In genomic region chr10:91798736-91799579, GRCh38 we compare ENCODE assay signal across 8 cellular contexts. TPM values are rescaled to one million over a fixed set of nuclear protein-coding genes. Genes with fewer than 3 reads are reported as not detected.
DNase-seq lines count a peak whose midpoint lies in the region; ATAC-seq and TF ChIP-seq lines count a peak whose summit lies in the region.

No MANE protein-coding gene starts in this region.

- peaks cover 21% of the 10 kb centered on the region for H3K36me3 Mint-ChIP-seq in nephron (ENCODE audit: low read depth)

- H3K36me3 ChIP-seq in upper lobe of left lung: peaks cover 0 to 8% (median 1%) of the 10 kb centered on the region in 4 donors

- peaks cover 46% of the 10 kb centered on the region for H3K4me1 Mint-ChIP-seq in nephron

- POLR2A ChIA-PET in AG04449 (lab: Yijun Ruan, JAX): interaction anchor here (0.7 to 1.9 kb wide), 3 partner anchors 40 to 166 kb away, joined by 3 to 8 read pairs (median 4); partner anchors contain the start of genes BTAF1 and PPP1R3C

- CTCF ChIA-PET in AG04449 (lab: Yijun Ruan, JAX): interaction anchor here (0.8 kb wide), 1 partner anchor 304 kb away, joined by 3 read pairs; no protein-coding TSS in a partner anchor

- peaks cover 34 to 60% (median 42%) of the 10 kb centered on the region in 4 donors for H3K4me1 ChIP-seq in upper lobe of left lung

- H3K27me3 ChIP-seq in upper lobe of left lung: no peaks in the 10 kb centered on the region

- ATAC-seq in HG02884 (IDR thresholded peaks at IDR 0.05; ENCODE audit: unreplicated experiment) (peak; percentile 29), upper lobe of left lung (ENCODE audit: low FRiP score in 2 of 2) (peak; percentile 64 to 69)

- 1% methylated on average over 22 to 40 of the region's 40 CpGs for WGBS in upper lobe of left lung, 2 donors

- DNase-seq in AG04449 (ENCODE audit: low read depth, low spot score) (no peak), GM13977 (ENCODE audit: low spot score) (peak; percentile 37), NCI-H748 (lab: John Stamatoyannopoulos, UW; ENCODE audit: unreplicated experiment) (peak; percentile 67), activated T-helper 1 cell treated with Interleukin-2 at 50 U/mL for 16 hours (ENCODE audit: low read depth) (peak; percentile 38), fibroblast of mammary gland (ENCODE audit: low read depth) (peak; percentile 56), upper lobe of left lung (peak in 1 of 2 donors; percentile 61)

- H3K27ac ChIP-seq in upper lobe of left lung: peak overlapping the region; percentile 95 to 99 (median 98)

- peak overlapping the region; percentile 96 to 99 (median 99) for H3K27ac Mint-ChIP-seq in nephron

- H3K4me3 Mint-ChIP-seq in nephron: peak overlapping the region; percentile 97 to 100 (median 98)

- TF ChIP-seq EP300 in upper lobe of left lung (IDR thresholded peaks at IDR 0.05): peak in 2 of 4 donors; percentile 2 to 24

- H3K4me3 ChIP-seq in AG04449 (ENCODE audit: low read depth, low read length): peak overlapping the region; percentile 95
- H3K4me3 ChIP-seq in fibroblast of mammary gland (ENCODE audit: control insufficient read depth, low read depth, low read length): peak overlapping the region; percentile 91
- H3K4me3 ChIP-seq in upper lobe of left lung: peak overlapping the region; percentile 41 to 97 (median 92)

- H3K27me3 Mint-ChIP-seq in nephron (ENCODE audit: low read depth): no peaks in the 10 kb centered on the region

- no peaks in the 10 kb centered on the region for H3K9me3 Mint-ChIP-seq in nephron

- TF ChIP-seq CTCF in AG04449 (IDR thresholded peaks at IDR 0.05; ENCODE audit: insufficient read depth, low read length, missing control alignments) (no peak), GM13977 (IDR thresholded peaks at IDR 0.05; ENCODE audit: extremely low read depth, insufficient read depth, missing control alignments) (no peak), fibroblast of mammary gland (conservative IDR thresholded peaks at IDR 0.05; ENCODE audit: control insufficient read depth, insufficient read depth, low read depth, low read length) (no peak), nephron (IDR thresholded peaks at IDR 0.05; ENCODE audit: unreplicated experiment in 3 of 3) (no peak), upper lobe of left lung (IDR thresholded peaks at IDR 0.05) (no peak)

- in situ Hi-C loops in GM13977 (cut with MboI; ENCODE audit: low pct_unique_long_range_greater_than_20kb, low sequenced_read_pairs, unreplicated experiment): no loop called here

- H3K9me3 ChIP-seq in upper lobe of left lung: no peaks in the 10 kb centered on the region

- peak in 1 of 4 donors; percentile 50 for TF ChIP-seq POLR2A in upper lobe of left lung (IDR thresholded peaks at IDR 0.05)

RNA-seq across cellular contexts. Expression of gene TNKS2, which starts 0.7 kb away (rescaled TPM):
- total RNA-seq in upper lobe of left lung: 10 to 100 TPM; 25.2 to 59.4 (median 37.3) TPM
